8 cellular contexts compared by ENCODE assay signal in genomic region chr15:88243895-88244787, GRCh38. TPM values are rescaled to one million over a fixed set of nuclear protein-coding genes. Genes with fewer than 3 reads are reported as not detected.
DNase-seq lines count a peak whose midpoint lies in the region; TF ChIP-seq lines count a peak whose summit lies in the region.

No MANE protein-coding gene starts in this region.

- TF ChIP-seq POLR2A in uterus (IDR thresholded peaks at IDR 0.05), result no peak

- no peaks in the 10 kb centered on the region for H3K36me3 ChIP-seq in uterus

- no peak overlapping the region for H3K27ac ChIP-seq in uterus

- H3K4me3 ChIP-seq in GM12875 (ENCODE audit: low read depth, low read length) (no peak overlapping the region), WI38 (ENCODE audit: low read depth, low read length) (no peak overlapping the region), uterus (no peak overlapping the region)

- H3K27me3 ChIP-seq in uterus, result no peaks in the 10 kb centered on the region

- TF ChIP-seq CTCF in GM12875 (IDR thresholded peaks at IDR 0.05; ENCODE audit: borderline replicate concordance, insufficient read depth, low read depth, low read length), result peak; percentile 82
- TF ChIP-seq CTCF in WI38 (IDR thresholded peaks at IDR 0.05; ENCODE audit: low read depth, low read length), result peak; percentile 54
- TF ChIP-seq CTCF in uterus (IDR thresholded peaks at IDR 0.05), result peak; percentile 15 to 36 (median 22)

- peak; percentile 35 for DNase-seq in Ammon's horn (ENCODE audit: low spot score)
- peak; percentile 61 for DNase-seq in HT-29 (ENCODE audit: low spot score)
- DNase-seq in iris pigment epithelial cell (ENCODE audit: low read depth), result peak; percentile 17
- no peak for DNase-seq in uterus
- DNase-seq in activated CD8-positive, alpha-beta memory T cell treated with anti-CD3 and anti-CD28 coated beads for 24 hours, result no peak
- no peak for DNase-seq in KG1 (lab: John Stamatoyannopoulos, UW)

- H3K9me3 ChIP-seq in uterus, result no peaks in the 10 kb centered on the region

- peaks cover 0 to 5% of the 10 kb centered on the region in 2 donors for H3K4me1 ChIP-seq in uterus

- intact Hi-C loops in uterus (cut with DNase I; ENCODE audit: low total_unique reads), result no loop called here

RNA-seq across cellular contexts. Expression of gene NTRK3, which starts 12.4 kb away (rescaled TPM):
- total RNA-seq in HT-29 (2014; rRNA removed; shearing (Covaris generic)), result not detected in 2 replicates
- total RNA-seq in uterus, result 10 to 100 TPM in 3 of 4 donors, 1 to 10 TPM in 1; 6.9 to 47.0 (median 32.5) TPM

Comparison
In these comparisons a context has a peak if more than half of its experiments do, and no peak if none do; other contexts are left out.
1. DNase-seq: peak in Ammon's horn (single experiment), HT-29 (single experiment) and iris pigment epithelial cell (single experiment); none in uterus (0 of 2), activated CD8-positive, alpha-beta memory T cell treated with anti-CD3 and anti-CD28 coated beads for 24 hours (single experiment) and KG1 (single experiment).
2. CTCF ChIP-seq: peak in every context shown above with its lines; median percentile 82 in GM12875; 54 in WI38; 22 in uterus.